In the genomic region with DNA sequence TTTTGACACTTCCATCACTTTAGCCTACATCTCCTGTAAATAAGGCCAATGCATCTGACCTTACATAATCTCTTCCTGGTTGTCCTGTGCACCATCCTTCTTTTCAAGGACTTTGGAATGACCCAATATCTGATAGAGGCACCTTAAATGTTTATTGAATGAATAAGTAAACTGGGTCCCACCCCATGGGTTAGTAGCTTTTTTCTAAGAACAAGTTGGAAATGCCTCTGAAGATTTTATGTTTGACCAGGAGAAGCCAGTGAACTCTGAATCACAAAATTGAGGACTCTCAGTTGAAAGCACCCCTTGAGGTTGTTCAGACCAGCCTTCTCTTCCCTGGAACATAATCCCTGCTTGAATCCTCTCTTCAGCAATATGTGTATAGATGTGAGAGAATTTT, we compare ENCODE assay signal across 11 cellular contexts. TPM values are rescaled to one million over a fixed set of nuclear protein-coding genes. Genes with fewer than 3 reads are reported as not detected.
DNase-seq lines count a peak whose midpoint lies in the region; ATAC-seq and TF ChIP-seq lines count a peak whose summit lies in the region.
"Had no signal": no experiment of that assay in that cellular context is flagged by ENCODE, and none has a peak within 500 bp of the region (broad histone marks: within the 10 kb centered on the region; RNA-seq: fewer than 3 reads in every experiment).

No MANE protein-coding gene starts in this region.

- POLR2A ChIA-PET in CD8-positive, alpha-beta memory T cell (lab: Charles Lee), result interaction anchor here (0.5 to 2.6 kb wide), 3 partner anchors 54 to 239 kb away, joined by 7 to 8 read pairs (median 8); partner anchors contain the start of gene SELENOM

- H3K27me3 Mint-ChIP-seq in CD8-positive, alpha-beta memory T cell, result no peaks in the 10 kb centered on the region

- ATAC-seq in RWPE2 (ENCODE audit: low read depth) (no peak), HG03520 (IDR thresholded peaks at IDR 0.05; ENCODE audit: unreplicated experiment) (no peak), HG03139 (IDR thresholded peaks at IDR 0.05; ENCODE audit: unreplicated experiment) (no peak)

- peaks cover 41 to 49% (median 44%) of the 10 kb centered on the region in 3 donors for H3K4me1 Mint-ChIP-seq in CD8-positive, alpha-beta memory T cell

- H3K9me3 ChIP-seq in CD8-positive, alpha-beta memory T cell (ENCODE audit: low read length), result no peaks in the 10 kb centered on the region
- no peaks in the 10 kb centered on the region for H3K9me3 ChIP-seq in RWPE2 (ENCODE audit: severe bottlenecking)
- H3K9me3 ChIP-seq in esophagus squamous epithelium, result no peaks in the 10 kb centered on the region
- H3K9me3 ChIP-seq in prostate gland, result no peaks in the 10 kb centered on the region
- H3K9me3 ChIP-seq: left lung had no signal

- intact Hi-C loops in esophagus squamous epithelium (cut with DNase I) (no loop called here), prostate gland (cut with DNase I) (loop anchor here (5.0 kb wide), 1 partner anchor 51 kb away; the partner anchor contains the start of gene LIMK2)

- no peak overlapping the region for H3K4me3 ChIP-seq in CD8-positive, alpha-beta memory T cell (ENCODE audit: low read length)
- H3K4me3 ChIP-seq in RWPE2 (ENCODE audit: severe bottlenecking) (no peak overlapping the region), esophagus squamous epithelium (peak overlapping the region in 3 of 4 donors; percentile 78 to 90 (median 79)), prostate gland (peak overlapping the region in 1 of 2 donors; percentile 66)

- TF ChIP-seq CTCF in RWPE2 (IDR thresholded peaks at IDR 0.05; ENCODE audit: poor library complexity, severe bottlenecking) (no peak), esophagus squamous epithelium (IDR thresholded peaks at IDR 0.05) (no peak), prostate gland (IDR thresholded peaks at IDR 0.05) (no peak)

- peaks cover 0 to 33% (median 2%) of the 10 kb centered on the region in 3 donors for H3K36me3 Mint-ChIP-seq in CD8-positive, alpha-beta memory T cell

- peak overlapping the region; percentile 87 to 100 (median 99) for H3K4me3 Mint-ChIP-seq in CD8-positive, alpha-beta memory T cell

- H3K36me3 ChIP-seq in CD8-positive, alpha-beta memory T cell (ENCODE audit: insufficient read depth, low read length), result peaks cover 4% of the 10 kb centered on the region
- peaks cover 17% of the 10 kb centered on the region for H3K36me3 ChIP-seq in RWPE2 (ENCODE audit: low read depth)
- peaks cover 0 to 33% (median 0%) of the 10 kb centered on the region in 3 donors for H3K36me3 ChIP-seq in esophagus squamous epithelium
- H3K36me3 ChIP-seq in prostate gland, result no peaks in the 10 kb centered on the region

- H3K27ac ChIP-seq in CD8-positive, alpha-beta memory T cell (ENCODE audit: low read depth, low read length), result no peak overlapping the region
- H3K27ac ChIP-seq in RWPE2 (ENCODE audit: poor library complexity, severe bottlenecking) (peak overlapping the region; percentile 46), esophagus squamous epithelium (peak overlapping the region; percentile 85 to 95 (median 92)), prostate gland (peak overlapping the region; percentile 94 to 97)

- peak overlapping the region; percentile 17 to 100 (median 99) for H3K27ac Mint-ChIP-seq in CD8-positive, alpha-beta memory T cell

- H3K27me3 ChIP-seq in CD8-positive, alpha-beta memory T cell (ENCODE audit: insufficient read depth, low read length, poor library complexity, severe bottlenecking), result no peaks in the 10 kb centered on the region
- H3K27me3 ChIP-seq in RWPE2 (ENCODE audit: insufficient read depth, poor library complexity, severe bottlenecking) (no peaks in the 10 kb centered on the region), esophagus squamous epithelium (no peaks in the 10 kb centered on the region), prostate gland (replicated peaks; ENCODE audit: insufficient read depth) (no peaks in the 10 kb centered on the region)
- H3K27me3 ChIP-seq: left lung had no signal

- CTCF ChIA-PET in CD8-positive, alpha-beta memory T cell (lab: Charles Lee), result interaction anchor here (2.1 kb wide), 1 partner anchor 176 kb away, joined by 4 read pairs; no protein-coding TSS in a partner anchor

- no peaks in the 10 kb centered on the region for H3K9me3 Mint-ChIP-seq in CD8-positive, alpha-beta memory T cell

- TF ChIP-seq POLR2A in esophagus squamous epithelium (IDR thresholded peaks at IDR 0.05) (no peak), prostate gland (IDR thresholded peaks at IDR 0.05) (no peak)

- H3K4me1 ChIP-seq in CD8-positive, alpha-beta memory T cell (ENCODE audit: insufficient read depth, low read length), result peaks cover 18% of the 10 kb centered on the region
- peaks cover 11% of the 10 kb centered on the region for H3K4me1 ChIP-seq in RWPE2 (ENCODE audit: insufficient read depth, poor library complexity, severe bottlenecking)
- peaks cover 17 to 46% (median 18%) of the 10 kb centered on the region in 3 donors for H3K4me1 ChIP-seq in esophagus squamous epithelium
- H3K4me1 ChIP-seq in prostate gland (replicated peaks), result no peaks in the 10 kb centered on the region

- no peak for DNase-seq in CD8-positive, alpha-beta memory T cell
- DNase-seq in RWPE2 (ENCODE audit: low spot score) (no peak), esophagus squamous epithelium (lab: John Stamatoyannopoulos, UW) (no peak), prostate gland (ENCODE audit: low spot score) (no peak), SW 1271 (lab: John Stamatoyannopoulos, UW) (no peak), cerebellum (ENCODE audit: low spot score) (no peak)
- DNase-seq: left lung; NCI-H226; stimulated activated naive CD4-positive, alpha-beta T cell had no signal

RNA-seq across cellular contexts. Expression of gene RNF185, which starts 1.4 kb away (rescaled TPM):
- 10 to 100 TPM; 28.1 to 30.5 TPM for total RNA-seq in CD8-positive, alpha-beta memory T cell
- 23.7 TPM for polyA plus RNA-seq in CD8-positive, alpha-beta memory T cell
- total RNA-seq in esophagus squamous epithelium (10 to 100 TPM; 20.1 to 34.0 (median 27.5) TPM), prostate gland (10 to 100 TPM; 59.2 to 75.6 TPM), cerebellum (20.7 TPM)

RNA-seq across cellular contexts. Expression of gene PLA2G3, which starts 21.1 kb away (rescaled TPM):
- total RNA-seq in CD8-positive, alpha-beta memory T cell, result not detected
- not detected for polyA plus RNA-seq in CD8-positive, alpha-beta memory T cell
- total RNA-seq in esophagus squamous epithelium, result 10 to 100 TPM in 1 of 4 donors, 1 to 10 TPM in 3; 5.0 to 27.0 (median 7.8) TPM
- total RNA-seq in prostate gland, result 1 to 10 TPM in 1 of 2 donors, under 1 TPM in 1; 0.23 to 1.5 TPM
- total RNA-seq in cerebellum, result not detected

RNA-seq across cellular contexts. Expression of gene INPP5J, which starts 38.6 kb away (rescaled TPM):
- under 1 TPM in 1 of 2 experiments, not detected in 1; 0.22 TPM for total RNA-seq in CD8-positive, alpha-beta memory T cell
- not detected for polyA plus RNA-seq in CD8-positive, alpha-beta memory T cell
- total RNA-seq in esophagus squamous epithelium, result 1 to 10 TPM in 2 of 4 donors, under 1 TPM in 2; 0.22 to 2.4 (median 0.84) TPM
- total RNA-seq in prostate gland, result 10 to 100 TPM; 14.4 to 33.3 TPM
- 0.73 TPM for total RNA-seq in cerebellum

RNA-seq across cellular contexts. Expression of gene LIMK2, which starts 50.7 kb away (rescaled TPM):
- total RNA-seq in CD8-positive, alpha-beta memory T cell, result 10 to 100 TPM; 25.1 to 27.7 TPM
- polyA plus RNA-seq in CD8-positive, alpha-beta memory T cell, result 19.0 TPM
- total RNA-seq in esophagus squamous epithelium (100 to 1,000 TPM in 2 of 4 donors, 10 to 100 TPM in 2; 61.8 to 134 (median 109) TPM), prostate gland (100 to 1,000 TPM in 1 of 2 donors, 10 to 100 TPM in 1; 92.1 to 128 TPM), cerebellum (30.6 TPM)

RNA-seq across cellular contexts. Expression of gene SELENOM, which starts 54.0 kb away (rescaled TPM):
- 10 to 100 TPM; 14.6 to 15.4 TPM for total RNA-seq in CD8-positive, alpha-beta memory T cell
- 138 TPM for polyA plus RNA-seq in CD8-positive, alpha-beta memory T cell
- total RNA-seq in esophagus squamous epithelium (100 to 1,000 TPM in 2 of 4 donors, 10 to 100 TPM in 2; 13.3 to 291 (median 67.6) TPM), prostate gland (100 to 1,000 TPM; 382 to 434 TPM), cerebellum (11.1 TPM)

Comparison
In these comparisons a context has a peak if more than half of its experiments do, and no peak if none do; other contexts are left out.
1. H3K4me3 ChIP-seq: peak in esophagus squamous epithelium (3 of 4); none in CD8-positive, alpha-beta memory T cell (single experiment) and RWPE2 (single experiment).